ENCODE assay signal across 8 cellular contexts in the genomic region with DNA sequence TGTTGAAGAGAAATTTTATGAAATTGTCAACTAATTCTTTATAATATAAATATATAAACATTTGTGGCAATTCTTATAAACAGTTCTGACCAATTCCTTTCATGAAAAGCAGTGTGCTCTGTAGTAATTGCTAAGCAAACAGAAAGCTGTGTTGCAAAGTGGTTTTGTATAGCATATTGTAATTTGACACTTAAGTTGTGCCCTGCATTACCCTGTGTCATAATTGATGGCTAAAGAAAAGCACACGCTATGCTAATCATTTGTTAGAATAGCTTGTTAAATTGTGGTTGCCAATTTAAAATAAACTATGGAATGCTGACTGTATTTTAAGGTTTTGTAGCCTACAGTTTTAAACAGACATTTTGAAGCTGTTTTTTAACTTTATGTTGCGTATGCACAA.
DNase-seq lines count a peak whose midpoint lies in the region; ATAC-seq and TF ChIP-seq lines count a peak whose summit lies in the region.
"Not testable (repeated sequence)": the region's sequence is repeated elsewhere in the genome, so short reads cannot be mapped to it uniquely, and the experiment has no call there.

No MANE protein-coding gene starts in this region.

- not testable (repeated sequence) for TF ChIP-seq POLR2A in IMR-90 (IDR thresholded peaks at IDR 0.05; ENCODE audit: low read depth, low read length)

- H2BK15ac ChIP-seq in IMR-90 (ENCODE audit: low read depth, low read length) = not testable (repeated sequence)

- TF ChIP-seq RAD21 in IMR-90 (IDR thresholded peaks at IDR 0.05; ENCODE audit: low read length) = not testable (repeated sequence)

- not testable (repeated sequence) for H4K91ac ChIP-seq in IMR-90 (ENCODE audit: insufficient read depth, low read depth, low read length)

- H2AK5ac ChIP-seq in IMR-90 (ENCODE audit: low read depth, low read length) = not testable (repeated sequence)

- not testable (repeated sequence) for H4K20me1 ChIP-seq in IMR-90 (ENCODE audit: insufficient read depth, low read length)

- TF ChIP-seq CTCF in IMR-90 (conservative IDR thresholded peaks at IDR 0.05; ENCODE audit: low read depth, low read length); MCF 10A (IDR thresholded peaks at IDR 0.05; ENCODE audit: unreplicated experiment); cardiac muscle cell (IDR thresholded peaks at IDR 0.05; ENCODE audit: low read depth, low read length); parathyroid adenoma (IDR thresholded peaks at IDR 0.05): not testable (repeated sequence)

- not testable (repeated sequence) for H3K27ac Mint-ChIP-seq in MCF 10A (ENCODE audit: low read depth, unreplicated experiment)

- H3K4me1 ChIP-seq in IMR-90 (ENCODE audit: control insufficient read depth, insufficient read depth, low read length); parathyroid adenoma: not testable (repeated sequence)
- peaks cover 45% of the 10 kb centered on the region for H3K4me1 ChIP-seq in cardiac muscle cell (ENCODE audit: low read depth)

- H3K27me3 Mint-ChIP-seq in MCF 10A (ENCODE audit: insufficient read depth, unreplicated experiment) = not testable (repeated sequence)

- not testable (repeated sequence) for H2BK120ac ChIP-seq in IMR-90 (ENCODE audit: low read depth, low read length)

- not testable (repeated sequence) for H3K9me3 ChIP-seq in IMR-90 (ENCODE audit: control insufficient read depth, insufficient read depth, low read length); cardiac muscle cell (ENCODE audit: low read depth); parathyroid adenoma (ENCODE audit: control insufficient read depth, low read length)

- not testable (repeated sequence) for H3K36me3 Mint-ChIP-seq in MCF 10A (ENCODE audit: insufficient read depth, unreplicated experiment)

- H3K79me2 ChIP-seq in parathyroid adenoma = not testable (repeated sequence)

- H3K27me3 ChIP-seq in IMR-90 (ENCODE audit: control insufficient read depth, insufficient read depth, low read length); cardiac muscle cell; parathyroid adenoma (ENCODE audit: control insufficient read depth, insufficient read depth, low read length): not testable (repeated sequence)

- not testable (repeated sequence) for H3K4me3 ChIP-seq in IMR-90 (ENCODE audit: insufficient read depth, low read depth, low read length); cardiac muscle cell
- H3K4me3 ChIP-seq in parathyroid adenoma (ENCODE audit: low read depth, low read length) = peak overlapping the region; percentile 87

- not testable (repeated sequence) for BruUV-seq in IMR-90 (replicated peaks; lab: Mats Ljungman, UMichigan); MCF 10A (replicated peaks; lab: Mats Ljungman, UMichigan)

- in situ Hi-C loops in IMR-90 (cut with MboI; ENCODE audit: low sequenced_read_pairs) = not testable (repeated sequence)

- intact Hi-C loops in IMR-90 (cut with micrococcal nuclease) (loop anchor here (5.0 kb wide), 1 partner anchor 140 kb away; the partner anchor contains the start of gene PBX3), MCF 10A (cut with micrococcal nuclease) (loop anchor here (5.0 kb wide), 1 partner anchor 140 kb away; the partner anchor contains the start of gene PBX3)

- H3K23ac ChIP-seq in IMR-90 (ENCODE audit: low read depth, low read length) = not testable (repeated sequence)

- H3K9ac ChIP-seq in IMR-90 (ENCODE audit: low read depth, low read length); parathyroid adenoma: not testable (repeated sequence)

- WGBS in IMR-90 (ENCODE audit: extremely low coverage in 2 of 2, insufficient read length in 1 of 2), 2 experiments = 17% methylated on average over 1 of the region's 2 CpGs; no CpG with 5 or more reads in 1 of the 2 experiments

- H3K9me1 ChIP-seq in IMR-90 (ENCODE audit: insufficient read depth, low read length) = not testable (repeated sequence)

- H3K79me1 ChIP-seq in IMR-90 (ENCODE audit: low read depth in 1 of 2, low read length in 2 of 2) = peaks cover 25 to 35% of the 10 kb centered on the region in 2 experiments

- H3K27ac ChIP-seq in IMR-90 (ENCODE audit: insufficient read depth, low read length); cardiac muscle cell: not testable (repeated sequence)
- H3K27ac ChIP-seq in parathyroid adenoma = peak overlapping the region; percentile 90

- not testable (repeated sequence) for H2AK9ac ChIP-seq in IMR-90 (replicated peaks; ENCODE audit: low read depth, low read length, poor library complexity)

- H3K9me3 Mint-ChIP-seq in MCF 10A (ENCODE audit: unreplicated experiment) = not testable (repeated sequence)

- H3K4ac ChIP-seq in IMR-90 (ENCODE audit: low read depth, low read length) = not testable (repeated sequence)

- not testable (repeated sequence) for H2BK20ac ChIP-seq in IMR-90 (ENCODE audit: low read depth, low read length)

- H3K36me3 ChIP-seq in IMR-90 (ENCODE audit: control insufficient read depth, insufficient read depth, low read length); cardiac muscle cell; parathyroid adenoma (ENCODE audit: control insufficient read depth, insufficient read depth, low read length): not testable (repeated sequence)

- H3K56ac ChIP-seq in IMR-90 (ENCODE audit: extremely low read depth, insufficient read depth, low read length) = not testable (repeated sequence)

- POLR2A ChIA-PET in IMR-90 (lab: Charles Lee; ENCODE audit: unreplicated experiment) = not testable (repeated sequence)
- POLR2A ChIA-PET in MCF 10A (lab: Yijun Ruan, JAX) = interaction anchor here (0.8 to 2.3 kb wide), 7 partner anchors 17 to 1026 kb away, joined by 3 to 8 read pairs (median 3); no protein-coding TSS in a partner anchor

- not testable (repeated sequence) for H4K8ac ChIP-seq in IMR-90 (ENCODE audit: low read depth in 2 of 2, low read length in 2 of 2)

- H4K5ac ChIP-seq in IMR-90 (ENCODE audit: low read depth, low read length) = not testable (repeated sequence)

- H3K18ac ChIP-seq in IMR-90 (ENCODE audit: low read depth, low read length) = not testable (repeated sequence)

- CTCF ChIA-PET in IMR-90 (lab: Yijun Ruan, JAX) = not testable (repeated sequence)
- CTCF ChIA-PET in MCF 10A (lab: Yijun Ruan, JAX) = interaction anchor here (0.7 kb wide), 1 partner anchor 184 kb away, joined by 3 read pairs; no protein-coding TSS in a partner anchor

- H3K4me3 Mint-ChIP-seq in MCF 10A (ENCODE audit: unreplicated experiment) = not testable (repeated sequence)

- not testable (repeated sequence) for H2BK5ac ChIP-seq in IMR-90 (ENCODE audit: low read depth, low read length, poor library complexity, severe bottlenecking)

- ATAC-seq in IMR-90 (ENCODE audit: low read depth) = peak; percentile 22; the same call in 1 of the 2 replicates

- H3K4me2 ChIP-seq in IMR-90 (ENCODE audit: low read depth, low read length) = peak overlapping the region; percentile 54; the same call in 1 of the 2 replicates
- peak overlapping the region; percentile 96 for H3K4me2 ChIP-seq in parathyroid adenoma (ENCODE audit: low read length)

- not testable (repeated sequence) for H3K14ac ChIP-seq in IMR-90 (replicated peaks; ENCODE audit: low read depth, low read length)

- DNase-seq in DMS79 treated with DMSO at 0.1 percent for 48 hours (lab: John Stamatoyannopoulos, UW) (peak; percentile 66), IMR-90 (peak; percentile 50), NCI-H1694 (lab: John Stamatoyannopoulos, UW) (peak; percentile 48), NCI-H345 treated with DMSO at 0.1 percent for 48 hours (lab: John Stamatoyannopoulos, UW; ENCODE audit: unreplicated experiment) (peak; percentile 73), RPMI7951 (ENCODE audit: low read depth) (peak; percentile 18), MCF 10A (ENCODE audit: unreplicated experiment) (peak; percentile 54), cardiac muscle cell (ENCODE audit: low read depth in 1 of 2, low spot score in 1 of 2) (peak; percentile 20 to 34)

- not testable (repeated sequence) for H2AFZ ChIP-seq in IMR-90 (replicated peaks; ENCODE audit: low read length, poor library complexity); parathyroid adenoma

- dilution Hi-C loops in IMR-90 (cut with HindIII; ENCODE audit: low sequenced_read_pairs, unreplicated experiment) = not testable (repeated sequence)

- peaks cover 11% of the 10 kb centered on the region for H3K4me1 Mint-ChIP-seq in MCF 10A (ENCODE audit: insufficient read depth, unreplicated experiment)

Comparison
In these comparisons a context has a peak if more than half of its experiments do, and no peak if none do; other contexts are left out.
1. DNase-seq: peak in every context shown above with its lines; median percentile 73 in NCI-H345 treated with DMSO at 0.1 percent for 48 hours; 66 in DMS79 treated with DMSO at 0.1 percent for 48 hours; 54 in MCF 10A; 50 in IMR-90; 48 in NCI-H1694; 27 in cardiac muscle cell; 18 in RPMI7951.